Comparison of ENCODE assay signal across 11 cellular contexts in the genomic region with DNA sequence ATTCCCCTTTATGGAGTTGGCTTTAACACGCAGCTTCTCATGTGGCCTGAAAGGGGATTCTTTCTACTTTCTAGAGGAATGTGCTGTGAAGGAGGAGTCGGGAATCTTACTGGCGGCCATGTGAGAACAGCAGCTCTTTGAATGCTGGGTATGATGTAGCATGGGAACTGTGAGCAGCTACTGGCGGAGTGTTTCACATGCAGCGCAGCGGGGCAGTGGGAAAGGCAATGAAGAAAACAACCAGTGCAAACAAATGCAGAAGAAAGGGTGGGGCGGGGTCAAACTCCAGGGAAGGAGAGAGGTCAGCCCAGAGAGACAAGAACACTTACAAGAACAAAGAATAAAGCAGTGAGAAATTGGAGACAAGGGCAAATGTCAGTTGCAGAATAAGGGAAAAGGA.
DNase-seq lines count a peak whose midpoint lies in the region; ATAC-seq and TF ChIP-seq lines count a peak whose summit lies in the region.
"Had no signal": no experiment of that assay in that cellular context is flagged by ENCODE, and none has a peak within 500 bp of the region (broad histone marks: within the 10 kb centered on the region; RNA-seq: fewer than 3 reads in every experiment).

No MANE protein-coding gene starts in this region.

- no peaks in the 10 kb centered on the region for H3K9me3 Mint-ChIP-seq in nephron
- H3K9me3 Mint-ChIP-seq: activated naive CD8-positive, alpha-beta T cell treated with anti-CD3 and anti-CD28 coated beads, Interleukin-2, amount 10 ng/mL, durations not matched to agents 7 days and 5 days had no signal

- peak; percentile 5 for DNase-seq in Daoy (ENCODE audit: low read depth)
- DNase-seq in RPMI7951 (ENCODE audit: low read depth) = peak; percentile 35
- DNase-seq in fibroblast of pulmonary artery (ENCODE audit: low read depth) = peak; percentile 8
- DNase-seq in stimulated activated CD4-positive, alpha-beta T cell treated with anti-CD3 and anti-CD28 coated beads, Interleukin-15, amount 100 ng/mL, for 24 hours = no peak
- no peak for DNase-seq in stimulated activated naive CD8-positive, alpha-beta T cell treated with anti-CD3 and anti-CD28 coated beads, Interleukin-15, Interleukin-2, amounts not matched to agents 100 U/mL and 50 U/mL, for 24 hours
- DNase-seq: activated naive CD8-positive, alpha-beta T cell treated with anti-CD3 and anti-CD28 coated beads, Interleukin-2, amount 10 ng/mL, durations not matched to agents 7 days and 5 days; NCI-H524; SIG-M5 had no signal

- no peaks in the 10 kb centered on the region for H3K27me3 Mint-ChIP-seq in nephron (ENCODE audit: low read depth)
- H3K27me3 Mint-ChIP-seq: activated naive CD8-positive, alpha-beta T cell treated with anti-CD3 and anti-CD28 coated beads, Interleukin-2, amount 10 ng/mL, durations not matched to agents 7 days and 5 days had no signal

- ATAC-seq in stimulated activated naive CD8-positive, alpha-beta T cell treated with anti-CD3 and anti-CD28 coated beads, Interleukin-15, Interleukin-2, amounts not matched to agents 100 U/mL and 50 U/mL, for 24 hours = no peak
- ATAC-seq in HG02852 (IDR thresholded peaks at IDR 0.05; ENCODE audit: unreplicated experiment) (no peak), HG03045 (IDR thresholded peaks at IDR 0.05; ENCODE audit: unreplicated experiment) (no peak)

- H3K36me3 Mint-ChIP-seq in nephron (ENCODE audit: low read depth) = no peaks in the 10 kb centered on the region
- H3K36me3 Mint-ChIP-seq: activated naive CD8-positive, alpha-beta T cell treated with anti-CD3 and anti-CD28 coated beads, Interleukin-2, amount 10 ng/mL, durations not matched to agents 7 days and 5 days had no signal

- no peak overlapping the region for H3K4me3 ChIP-seq in fibroblast of pulmonary artery (replicated peaks; ENCODE audit: low read depth, low read length)

- no peak for TF ChIP-seq CTCF in fibroblast of pulmonary artery (IDR thresholded peaks at IDR 0.05; ENCODE audit: low read length, missing control alignments)
- TF ChIP-seq CTCF in nephron (IDR thresholded peaks at IDR 0.05; ENCODE audit: unreplicated experiment in 3 of 3) = no peak

- H3K4me3 Mint-ChIP-seq in nephron = peak overlapping the region; percentile 1 to 45 (median 43)
- H3K4me3 Mint-ChIP-seq: activated naive CD8-positive, alpha-beta T cell treated with anti-CD3 and anti-CD28 coated beads, Interleukin-2, amount 10 ng/mL, durations not matched to agents 7 days and 5 days had no signal

- H3K27ac Mint-ChIP-seq in nephron = peak overlapping the region; percentile 8 to 71 (median 55)
- H3K27ac Mint-ChIP-seq: activated naive CD8-positive, alpha-beta T cell treated with anti-CD3 and anti-CD28 coated beads, Interleukin-2, amount 10 ng/mL, durations not matched to agents 7 days and 5 days had no signal

- peaks cover 5% of the 10 kb centered on the region for H3K4me1 Mint-ChIP-seq in nephron
- H3K4me1 Mint-ChIP-seq: activated naive CD8-positive, alpha-beta T cell treated with anti-CD3 and anti-CD28 coated beads, Interleukin-2, amount 10 ng/mL, durations not matched to agents 7 days and 5 days had no signal

Comparison
In these comparisons a context has a peak if more than half of its experiments do, and no peak if none do; other contexts are left out.
1. DNase-seq: peak in Daoy (single experiment), RPMI7951 (single experiment) and fibroblast of pulmonary artery (single experiment); none in stimulated activated CD4-positive, alpha-beta T cell treated with anti-CD3 and anti-CD28 coated beads, Interleukin-15, amount 100 ng/mL, for 24 hours (single experiment) and stimulated activated naive CD8-positive, alpha-beta T cell treated with anti-CD3 and anti-CD28 coated beads, Interleukin-15, Interleukin-2, amounts not matched to agents 100 U/mL and 50 U/mL, for 24 hours (single experiment).